Comparison of ENCODE assay signal across 21 cellular contexts in genomic region chr22:35518781-35519180, GRCh38.
"Had no signal": no experiment of that assay in that cellular context is flagged by ENCODE, and none has a peak within 500 bp of the region (broad histone marks: within the 10 kb centered on the region; RNA-seq: fewer than 3 reads in every experiment).

No MANE protein-coding gene starts in this region.

- H3K36me3 Mint-ChIP-seq: mesothelial cell of epicardium had no signal

- H3K9me3 ChIP-seq: colonic mucosa, esophagus squamous epithelium, gastrocnemius medialis, heart right ventricle, left lung, lower lobe of right lung had no signal

- H3K27me3 ChIP-seq: colonic mucosa, gastrocnemius medialis had no signal

- ATAC-seq: effector memory CD8-positive, alpha-beta T cell; gastrocnemius medialis; heart right ventricle; left cardiac atrium; left lung; left ventricle myocardium superior had no signal

- H3K4me3 ChIP-seq: colonic mucosa, esophagus squamous epithelium, gastrocnemius medialis, heart right ventricle, left lung, lower lobe of right lung had no signal

- H3K4me3 Mint-ChIP-seq: dendritic cell treated with granulocyte-macrophage colony-stimulating factor and Interleukin-4, amounts not matched to agents 40 ng/mL and 50 ng/mL, for 4 days; effector memory CD8-positive, alpha-beta T cell; endodermal cell; mesothelial cell of epicardium had no signal

- H3K36me3 ChIP-seq: colonic mucosa, esophagus squamous epithelium, gastrocnemius medialis, heart right ventricle, left lung, lower lobe of right lung had no signal

- H3K4me1 ChIP-seq: colonic mucosa, gastrocnemius medialis, heart right ventricle, left lung, lower lobe of right lung had no signal

- H3K27ac ChIP-seq: colonic mucosa, epithelial cell of prostate, esophagus squamous epithelium, gastrocnemius medialis, heart right ventricle, left lung, lower lobe of right lung had no signal

- H3K27ac Mint-ChIP-seq: dendritic cell treated with granulocyte-macrophage colony-stimulating factor and Interleukin-4, amounts not matched to agents 40 ng/mL and 50 ng/mL, for 4 days; effector memory CD8-positive, alpha-beta T cell; endodermal cell; mesothelial cell of epicardium had no signal

- DNase-seq: cortex of kidney; effector CD8-positive, alpha-beta T cell; effector memory CD8-positive, alpha-beta T cell; erythroblast; esophagus squamous epithelium; foreskin fibroblast; foreskin melanocyte; gastrocnemius medialis; glutamatergic neuron; heart right ventricle; hippocampal formation; left cardiac atrium; left lung; left ventricle myocardium superior; lower lobe of right lung; mesenchymal stem cell had no signal

- H3K9me3 Mint-ChIP-seq: effector memory CD8-positive, alpha-beta T cell; endodermal cell; mesothelial cell of epicardium had no signal
